31 cellular contexts compared by ENCODE assay signal in the genomic region with DNA sequence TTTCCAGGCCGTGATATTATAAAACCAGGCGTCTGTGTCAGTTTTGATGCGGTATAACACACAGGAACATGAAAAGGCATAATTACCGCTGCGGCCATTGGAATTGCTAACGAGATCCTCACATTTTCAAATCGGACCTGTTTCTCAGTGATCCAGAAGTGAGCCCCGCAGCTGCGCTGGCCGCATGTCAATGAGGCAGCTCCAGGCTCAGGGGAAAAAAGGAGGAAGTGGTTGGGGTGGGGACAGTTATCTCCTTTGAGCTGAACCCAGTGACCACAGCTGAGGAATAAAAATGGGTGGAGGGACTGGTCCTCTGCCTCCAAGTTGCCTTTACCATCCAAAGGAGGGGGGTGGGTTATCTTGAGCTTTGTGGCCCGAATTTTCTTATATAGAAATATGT.
DNase-seq lines count a peak whose midpoint lies in the region; ATAC-seq, FAIRE-seq and TF ChIP-seq lines count a peak whose summit lies in the region.
"Had no signal": no experiment of that assay in that cellular context is flagged by ENCODE, and none has a peak within 500 bp of the region (broad histone marks: within the 10 kb centered on the region; RNA-seq: fewer than 3 reads in every experiment).

No MANE protein-coding gene starts in this region.

- H3K9me3 Mint-ChIP-seq in endodermal cell, result peaks cover 1% of the 10 kb centered on the region

- no peaks in the 10 kb centered on the region for H3K36me3 ChIP-seq in BLaER1 treated with 17β-estradiol and CSF1 and Interleukin-3, amounts not matched to agents 10 nM and 100 nM
- no peaks in the 10 kb centered on the region for H3K36me3 ChIP-seq in endodermal cell (ENCODE audit: control insufficient read depth, insufficient read depth, low read length)
- H3K36me3 ChIP-seq: Peyer's patch, right lobe of liver, vagina had no signal

- peak overlapping the region in 3 of 11 experiments; percentile 29 to 46 (median 34); a peak in 3 of 22 replicates for H3K27ac ChIP-seq in BLaER1 treated with 17β-estradiol and CSF1 and Interleukin-3, amounts not matched to agents 10 nM and 100 nM
- H3K27ac ChIP-seq in endodermal cell (ENCODE audit: low read depth, low read length), result no peak overlapping the region
- H3K27ac ChIP-seq: GM23248, KMS-11, Peyer's patch, right lobe of liver, vagina had no signal

- no peak overlapping the region for H3K27ac Mint-ChIP-seq in endodermal cell
- H3K27ac Mint-ChIP-seq: activated CD8-positive, alpha-beta T cell treated with anti-CD3 and anti-CD28 coated beads, Interleukin-2, amount 10 ng/mL, durations not matched to agents 7 days and 5 days; dendritic cell treated with granulocyte-macrophage colony-stimulating factor and Interleukin-4, amounts not matched to agents 40 ng/mL and 50 ng/mL, for 4 days; HFFc6 had no signal

- H3K27me3 ChIP-seq in BLaER1 treated with 17β-estradiol and CSF1 and Interleukin-3, amounts not matched to agents 10 nM and 100 nM, result peaks cover 0 to 7% (median 0%) of the 10 kb centered on the region in 11 experiments; a peak in 1 of 22 replicates
- no peaks in the 10 kb centered on the region for H3K27me3 ChIP-seq in endodermal cell (ENCODE audit: control insufficient read depth, insufficient read depth, low read length, poor library complexity, severe bottlenecking)
- H3K27me3 ChIP-seq: Peyer's patch, right lobe of liver, vagina had no signal

- H3K9ac ChIP-seq in BLaER1 treated with 17β-estradiol and CSF1 and Interleukin-3, amounts not matched to agents 10 nM and 100 nM, result peak overlapping the region in 4 of 11 experiments; percentile 1 to 20 (median 11); a peak in 3 of 22 replicates
- H3K9ac ChIP-seq in endodermal cell (ENCODE audit: extremely low read depth, low read length, poor library complexity, severe bottlenecking), result no peak overlapping the region
- H3K9ac ChIP-seq: GM23248, KMS-11 had no signal

- WGBS in endodermal cell (ENCODE audit: insufficient coverage in 1 of 2, insufficient read length in 1 of 2), 2 experiments, result 84 to 88% methylated on average over 10 to 11 of the region's 11 CpGs

- H3K4me2 ChIP-seq in BLaER1 treated with 17β-estradiol and CSF1 and Interleukin-3, amounts not matched to agents 10 nM and 100 nM, result peak overlapping the region; percentile 61 to 83 (median 78)
- H3K4me2 ChIP-seq: KMS-11 had no signal

- DNase-seq in Kasumi-1 (lab: John Stamatoyannopoulos, UW) (peak; percentile 15 to 37), SK-N-DZ (ENCODE audit: low spot score) (peak; percentile 93), endodermal cell (peak; percentile 51), RCC 7860 (ENCODE audit: low spot score) (no peak)
- DNase-seq in activated naive CD4-positive, alpha-beta T cell treated with anti-CD3 and anti-CD28 coated beads, Interleukin-2, amount 50 U/mL, for 16 hours, result no peak
- DNase-seq: activated CD4-positive, alpha-beta T cell treated with anti-CD3 and anti-CD28 coated beads for 1 hour; activated CD8-positive, alpha-beta T cell treated with anti-CD3 and anti-CD28 coated beads, Interleukin-2, amount 10 ng/mL, durations not matched to agents 7 days and 5 days; activated effector memory CD4-positive, alpha-beta T cell treated with anti-CD3 and anti-CD28 coated beads, Interleukin-2, amount 50 U/mL, for 16 hours; activated T-cell treated with anti-CD3 and anti-CD28 coated beads for 4 hours; central memory CD4-positive, alpha-beta T cell; DMS 273 treated with DMSO at 0.1 percent for 48 hours; GM23248; HFFc6; kidney glomerular epithelial cell; NCI-H1048; NCI-H1930; NCI-H345; NCI-H82; nephron progenitor cell; Peyer's patch; right lobe of liver; stimulated activated naive CD8-positive, alpha-beta T cell treated with anti-CD3 and anti-CD28 coated beads, Interleukin-15, Interleukin-2, amounts not matched to agents 100 U/mL and 50 U/mL, for 24 hours; T1000 had no signal

- H3K27me3 Mint-ChIP-seq in endodermal cell (ENCODE audit: insufficient read depth), result peaks cover 8% of the 10 kb centered on the region

- no peak for TF ChIP-seq CTCF in endodermal cell (conservative IDR thresholded peaks at IDR 0.05)

- H3K4me3 Mint-ChIP-seq in endodermal cell, result no peak overlapping the region
- H3K4me3 Mint-ChIP-seq: activated CD8-positive, alpha-beta T cell treated with anti-CD3 and anti-CD28 coated beads, Interleukin-2, amount 10 ng/mL, durations not matched to agents 7 days and 5 days; dendritic cell treated with granulocyte-macrophage colony-stimulating factor and Interleukin-4, amounts not matched to agents 40 ng/mL and 50 ng/mL, for 4 days; HFFc6; nephron progenitor cell had no signal

- no peak for FAIRE-seq in RCC 7860 (lab: Jason Lieb, UNC)
- FAIRE-seq: endothelial cell of umbilical vein had no signal

- H3K36me3 Mint-ChIP-seq in endodermal cell (ENCODE audit: low read depth), result no peaks in the 10 kb centered on the region

- peaks cover 20 to 39% (median 35%) of the 10 kb centered on the region in 10 experiments for H3K4me1 ChIP-seq in BLaER1 treated with 17β-estradiol and CSF1 and Interleukin-3, amounts not matched to agents 10 nM and 100 nM
- peaks cover 3% of the 10 kb centered on the region for H3K4me1 ChIP-seq in endodermal cell (ENCODE audit: control insufficient read depth, insufficient read depth, low read length)
- H3K4me1 ChIP-seq: Peyer's patch, right lobe of liver, vagina had no signal

- H4K20me1 ChIP-seq in BLaER1 treated with 17β-estradiol and CSF1 and Interleukin-3, amounts not matched to agents 10 nM and 100 nM, result peaks cover 0 to 4% (median 0%) of the 10 kb centered on the region in 11 experiments; a peak in 1 of 22 replicates

- H3K9me3 ChIP-seq in BLaER1 treated with 17β-estradiol and CSF1 and Interleukin-3, amounts not matched to agents 10 nM and 100 nM (replicated peaks in 1 of 11), result no peaks in the 10 kb centered on the region
- no peaks in the 10 kb centered on the region for H3K9me3 ChIP-seq in endodermal cell (ENCODE audit: control insufficient read depth, low read length)
- H3K9me3 ChIP-seq: Peyer's patch, right lobe of liver, vagina had no signal

- H3K4me3 ChIP-seq in BLaER1 treated with 17β-estradiol and CSF1 and Interleukin-3, amounts not matched to agents 10 nM and 100 nM, result peak overlapping the region in 2 of 10 experiments; percentile 10 to 25; a peak in 2 of 20 replicates
- no peak overlapping the region for H3K4me3 ChIP-seq in endodermal cell (ENCODE audit: low read length)
- H3K4me3 ChIP-seq: GM23248, lung, Peyer's patch, right lobe of liver, vagina had no signal

- H3K4me1 Mint-ChIP-seq in endodermal cell, result peaks cover 12% of the 10 kb centered on the region

- no peak for ATAC-seq in GM21381 (IDR thresholded peaks at IDR 0.05; ENCODE audit: unreplicated experiment)
- no peak for ATAC-seq in activated CD4-positive, CD25-positive, alpha-beta regulatory T cell treated with anti-CD3 and anti-CD28 coated beads, Interleukin-2, amount 50 U/mL, for 24 hours
- ATAC-seq: activated CD8-positive, alpha-beta T cell treated with anti-CD3 and anti-CD28 coated beads, Interleukin-2, amount 10 ng/mL, durations not matched to agents 7 days and 5 days; right lobe of liver; stimulated activated naive CD8-positive, alpha-beta T cell treated with anti-CD3 and anti-CD28 coated beads, Interleukin-15, Interleukin-2, amounts not matched to agents 100 U/mL and 50 U/mL, for 24 hours had no signal

Comparison
In these comparisons a context has a peak if more than half of its experiments do, and no peak if none do; other contexts are left out.
1. DNase-seq: peak in Kasumi-1 (2 of 2), SK-N-DZ (single experiment) and endodermal cell (single experiment); none in RCC 7860 (single experiment) and activated naive CD4-positive, alpha-beta T cell treated with anti-CD3 and anti-CD28 coated beads, Interleukin-2, amount 50 U/mL, for 16 hours (single experiment).